In genomic region chr12:49060237-49061156, GRCh38 we compare ENCODE assay signal across 1 cellular context.
TF ChIP-seq lines count a peak whose summit lies in the region.

A gene with protein sequence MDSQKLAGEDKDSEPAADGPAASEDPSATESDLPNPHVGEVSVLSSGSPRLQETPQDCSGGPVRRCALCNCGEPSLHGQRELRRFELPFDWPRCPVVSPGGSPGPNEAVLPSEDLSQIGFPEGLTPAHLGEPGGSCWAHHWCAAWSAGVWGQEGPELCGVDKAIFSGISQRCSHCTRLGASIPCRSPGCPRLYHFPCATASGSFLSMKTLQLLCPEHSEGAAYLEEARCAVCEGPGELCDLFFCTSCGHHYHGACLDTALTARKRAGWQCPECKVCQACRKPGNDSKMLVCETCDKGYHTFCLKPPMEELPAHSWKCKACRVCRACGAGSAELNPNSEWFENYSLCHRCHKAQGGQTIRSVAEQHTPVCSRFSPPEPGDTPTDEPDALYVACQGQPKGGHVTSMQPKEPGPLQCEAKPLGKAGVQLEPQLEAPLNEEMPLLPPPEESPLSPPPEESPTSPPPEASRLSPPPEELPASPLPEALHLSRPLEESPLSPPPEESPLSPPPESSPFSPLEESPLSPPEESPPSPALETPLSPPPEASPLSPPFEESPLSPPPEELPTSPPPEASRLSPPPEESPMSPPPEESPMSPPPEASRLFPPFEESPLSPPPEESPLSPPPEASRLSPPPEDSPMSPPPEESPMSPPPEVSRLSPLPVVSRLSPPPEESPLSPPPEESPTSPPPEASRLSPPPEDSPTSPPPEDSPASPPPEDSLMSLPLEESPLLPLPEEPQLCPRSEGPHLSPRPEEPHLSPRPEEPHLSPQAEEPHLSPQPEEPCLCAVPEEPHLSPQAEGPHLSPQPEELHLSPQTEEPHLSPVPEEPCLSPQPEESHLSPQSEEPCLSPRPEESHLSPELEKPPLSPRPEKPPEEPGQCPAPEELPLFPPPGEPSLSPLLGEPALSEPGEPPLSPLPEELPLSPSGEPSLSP (N-terminal part only) (minus strand): TSS chr12:49060794. CDS start chr12:49055324, 5,470 bp downstream.

TF ChIP-seq in K562, 482 proteins besides CTCF, POLR2A, EP300 and RAD21 (continued from another document):
- peak; percentile 66 for TF ChIP-seq PRDM10 (IDR thresholded peaks at IDR 0.05; ENCODE audit: partially characterized antibody)
- TF ChIP-seq SOX6 (IDR thresholded peaks at IDR 0.05): peak; percentile 40; the same call in 1 of the 2 replicates
- TF ChIP-seq ZNF133 (CRISPR knock-in tag; IDR thresholded peaks at IDR 0.05): no peak
- peak; percentile 76 for TF ChIP-seq FOXJ2 (tag; IDR thresholded peaks at IDR 0.05)
- TF ChIP-seq TRIM28 (IDR thresholded peaks at IDR 0.05): no peak; the same call in 1 of the 2 replicates
- no peak for TF ChIP-seq FOS (IDR thresholded peaks at IDR 0.05; ENCODE audit: extremely low read depth, insufficient read length)
- peak; percentile 84 for TF ChIP-seq DIDO1 (tag; IDR thresholded peaks at IDR 0.05; ENCODE audit: low read depth)
- TF ChIP-seq, protein P1, sequence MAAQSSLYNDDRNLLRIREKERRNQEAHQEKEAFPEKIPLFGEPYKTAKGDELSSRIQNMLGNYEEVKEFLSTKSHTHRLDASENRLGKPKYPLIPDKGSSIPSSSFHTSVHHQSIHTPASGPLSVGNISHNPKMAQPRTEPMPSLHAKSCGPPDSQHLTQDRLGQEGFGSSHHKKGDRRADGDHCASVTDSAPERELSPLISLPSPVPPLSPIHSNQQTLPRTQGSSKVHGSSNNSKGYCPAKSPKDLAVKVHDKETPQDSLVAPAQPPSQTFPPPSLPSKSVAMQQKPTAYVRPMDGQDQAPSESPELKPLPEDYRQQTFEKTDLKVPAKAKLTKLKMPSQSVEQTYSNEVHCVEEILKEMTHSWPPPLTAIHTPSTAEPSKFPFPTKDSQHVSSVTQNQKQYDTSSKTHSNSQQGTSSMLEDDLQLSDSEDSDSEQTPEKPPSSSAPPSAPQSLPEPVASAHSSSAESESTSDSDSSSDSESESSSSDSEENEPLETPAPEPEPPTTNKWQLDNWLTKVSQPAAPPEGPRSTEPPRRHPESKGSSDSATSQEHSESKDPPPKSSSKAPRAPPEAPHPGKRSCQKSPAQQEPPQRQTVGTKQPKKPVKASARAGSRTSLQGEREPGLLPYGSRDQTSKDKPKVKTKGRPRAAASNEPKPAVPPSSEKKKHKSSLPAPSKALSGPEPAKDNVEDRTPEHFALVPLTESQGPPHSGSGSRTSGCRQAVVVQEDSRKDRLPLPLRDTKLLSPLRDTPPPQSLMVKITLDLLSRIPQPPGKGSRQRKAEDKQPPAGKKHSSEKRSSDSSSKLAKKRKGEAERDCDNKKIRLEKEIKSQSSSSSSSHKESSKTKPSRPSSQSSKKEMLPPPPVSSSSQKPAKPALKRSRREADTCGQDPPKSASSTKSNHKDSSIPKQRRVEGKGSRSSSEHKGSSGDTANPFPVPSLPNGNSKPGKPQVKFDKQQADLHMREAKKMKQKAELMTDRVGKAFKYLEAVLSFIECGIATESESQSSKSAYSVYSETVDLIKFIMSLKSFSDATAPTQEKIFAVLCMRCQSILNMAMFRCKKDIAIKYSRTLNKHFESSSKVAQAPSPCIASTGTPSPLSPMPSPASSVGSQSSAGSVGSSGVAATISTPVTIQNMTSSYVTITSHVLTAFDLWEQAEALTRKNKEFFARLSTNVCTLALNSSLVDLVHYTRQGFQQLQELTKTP (IDR thresholded peaks at IDR 0.05; ENCODE audit: low read depth in 1 of 2, partially characterized antibody in 2 of 2): peak; percentile 61 to 83
- TF ChIP-seq, protein P2, sequence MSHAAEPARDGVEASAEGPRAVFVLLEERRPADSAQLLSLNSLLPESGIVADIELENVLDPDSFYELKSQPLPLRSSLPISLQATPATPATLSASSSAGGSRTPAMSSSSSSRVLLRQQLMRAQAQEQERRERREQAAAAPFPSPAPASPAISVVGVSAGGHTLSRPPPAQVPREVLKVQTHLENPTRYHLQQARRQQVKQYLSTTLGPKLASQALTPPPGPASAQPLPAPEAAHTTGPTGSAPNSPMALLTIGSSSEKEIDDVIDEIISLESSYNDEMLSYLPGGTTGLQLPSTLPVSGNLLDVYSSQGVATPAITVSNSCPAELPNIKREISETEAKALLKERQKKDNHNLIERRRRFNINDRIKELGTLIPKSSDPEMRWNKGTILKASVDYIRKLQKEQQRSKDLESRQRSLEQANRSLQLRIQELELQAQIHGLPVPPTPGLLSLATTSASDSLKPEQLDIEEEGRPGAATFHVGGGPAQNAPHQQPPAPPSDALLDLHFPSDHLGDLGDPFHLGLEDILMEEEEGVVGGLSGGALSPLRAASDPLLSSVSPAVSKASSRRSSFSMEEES (CRISPR knock-in tag; IDR thresholded peaks at IDR 0.05): no peak
- TF ChIP-seq, protein P3, sequence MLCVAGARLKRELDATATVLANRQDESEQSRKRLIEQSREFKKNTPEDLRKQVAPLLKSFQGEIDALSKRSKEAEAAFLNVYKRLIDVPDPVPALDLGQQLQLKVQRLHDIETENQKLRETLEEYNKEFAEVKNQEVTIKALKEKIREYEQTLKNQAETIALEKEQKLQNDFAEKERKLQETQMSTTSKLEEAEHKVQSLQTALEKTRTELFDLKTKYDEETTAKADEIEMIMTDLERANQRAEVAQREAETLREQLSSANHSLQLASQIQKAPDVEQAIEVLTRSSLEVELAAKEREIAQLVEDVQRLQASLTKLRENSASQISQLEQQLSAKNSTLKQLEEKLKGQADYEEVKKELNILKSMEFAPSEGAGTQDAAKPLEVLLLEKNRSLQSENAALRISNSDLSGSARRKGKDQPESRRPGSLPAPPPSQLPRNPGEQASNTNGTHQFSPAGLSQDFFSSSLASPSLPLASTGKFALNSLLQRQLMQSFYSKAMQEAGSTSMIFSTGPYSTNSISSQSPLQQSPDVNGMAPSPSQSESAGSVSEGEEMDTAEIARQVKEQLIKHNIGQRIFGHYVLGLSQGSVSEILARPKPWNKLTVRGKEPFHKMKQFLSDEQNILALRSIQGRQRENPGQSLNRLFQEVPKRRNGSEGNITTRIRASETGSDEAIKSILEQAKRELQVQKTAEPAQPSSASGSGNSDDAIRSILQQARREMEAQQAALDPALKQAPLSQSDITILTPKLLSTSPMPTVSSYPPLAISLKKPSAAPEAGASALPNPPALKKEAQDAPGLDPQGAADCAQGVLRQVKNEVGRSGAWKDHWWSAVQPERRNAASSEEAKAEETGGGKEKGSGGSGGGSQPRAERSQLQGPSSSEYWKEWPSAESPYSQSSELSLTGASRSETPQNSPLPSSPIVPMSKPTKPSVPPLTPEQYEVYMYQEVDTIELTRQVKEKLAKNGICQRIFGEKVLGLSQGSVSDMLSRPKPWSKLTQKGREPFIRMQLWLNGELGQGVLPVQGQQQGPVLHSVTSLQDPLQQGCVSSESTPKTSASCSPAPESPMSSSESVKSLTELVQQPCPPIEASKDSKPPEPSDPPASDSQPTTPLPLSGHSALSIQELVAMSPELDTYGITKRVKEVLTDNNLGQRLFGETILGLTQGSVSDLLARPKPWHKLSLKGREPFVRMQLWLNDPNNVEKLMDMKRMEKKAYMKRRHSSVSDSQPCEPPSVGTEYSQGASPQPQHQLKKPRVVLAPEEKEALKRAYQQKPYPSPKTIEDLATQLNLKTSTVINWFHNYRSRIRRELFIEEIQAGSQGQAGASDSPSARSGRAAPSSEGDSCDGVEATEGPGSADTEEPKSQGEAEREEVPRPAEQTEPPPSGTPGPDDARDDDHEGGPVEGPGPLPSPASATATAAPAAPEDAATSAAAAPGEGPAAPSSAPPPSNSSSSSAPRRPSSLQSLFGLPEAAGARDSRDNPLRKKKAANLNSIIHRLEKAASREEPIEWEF (CRISPR knock-in tag; IDR thresholded peaks at IDR 0.05): no peak
- TF ChIP-seq ZNF263 (CRISPR knock-in tag; IDR thresholded peaks at IDR 0.05; ENCODE audit: borderline replicate concordance): peak; percentile 57; the same call in 1 of the 2 replicates
- 0 out of 2 replicates have a peak, but pooled peaks have one; percentile 63 for TF ChIP-seq PTBP1 (IDR thresholded peaks at IDR 0.05; ENCODE audit: low read depth, low read length)
- TF ChIP-seq E2F3 (CRISPR knock-in tag; IDR thresholded peaks at IDR 0.05): no peak; the same call in 1 of the 2 replicates
- peak; percentile 81 for TF ChIP-seq POLR2AphosphoS5 (IDR thresholded peaks at IDR 0.05; ENCODE audit: control insufficient read depth, insufficient read depth, low read depth, low read length)
- TF ChIP-seq, protein P4, sequence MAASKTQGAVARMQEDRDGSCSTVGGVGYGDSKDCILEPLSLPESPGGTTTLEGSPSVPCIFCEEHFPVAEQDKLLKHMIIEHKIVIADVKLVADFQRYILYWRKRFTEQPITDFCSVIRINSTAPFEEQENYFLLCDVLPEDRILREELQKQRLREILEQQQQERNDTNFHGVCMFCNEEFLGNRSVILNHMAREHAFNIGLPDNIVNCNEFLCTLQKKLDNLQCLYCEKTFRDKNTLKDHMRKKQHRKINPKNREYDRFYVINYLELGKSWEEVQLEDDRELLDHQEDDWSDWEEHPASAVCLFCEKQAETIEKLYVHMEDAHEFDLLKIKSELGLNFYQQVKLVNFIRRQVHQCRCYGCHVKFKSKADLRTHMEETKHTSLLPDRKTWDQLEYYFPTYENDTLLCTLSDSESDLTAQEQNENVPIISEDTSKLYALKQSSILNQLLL (CRISPR knock-in tag; IDR thresholded peaks at IDR 0.05; ENCODE audit: borderline replicate concordance): no peak
- peak in 1 of 2 experiments; percentile 95; a peak in 2 of 4 replicates for TF ChIP-seq TEAD1 (CRISPR knock-in tag; IDR thresholded peaks at IDR 0.05)
- no peak for TF ChIP-seq ZNF398 (CRISPR knock-in tag; IDR thresholded peaks at IDR 0.05)
- TF ChIP-seq TAF7 (tag; IDR thresholded peaks at IDR 0.05): peak; percentile 84
- no peak for TF ChIP-seq NR2F6 (CRISPR knock-in tag; IDR thresholded peaks at IDR 0.05)
- TF ChIP-seq XRCC5 (IDR thresholded peaks at IDR 0.05; ENCODE audit: low read depth, low read length): peak; percentile 95
- TF ChIP-seq PHB (CRISPR knock-in tag; IDR thresholded peaks at IDR 0.05): no peak
- TF ChIP-seq POLR2AphosphoS2 (IDR thresholded peaks at IDR 0.05; ENCODE audit: low read length): no peak
- 0 out of 2 replicates have a peak, but pooled peaks have one; percentile 62 for TF ChIP-seq MIER1 (IDR thresholded peaks at IDR 0.05; ENCODE audit: low read depth)
- peak; percentile 81 for TF ChIP-seq MBD2 (IDR thresholded peaks at IDR 0.05; ENCODE audit: borderline replicate concordance, low read depth)
- no peak for TF ChIP-seq ZNF224 (CRISPR knock-in tag; IDR thresholded peaks at IDR 0.05)
- peak in 1 of 2 experiments; percentile 46; a peak in 2 of 4 replicates for TF ChIP-seq FOXK2 (conservative IDR thresholded peaks at IDR 0.05 in 1 of 2, IDR thresholded peaks at IDR 0.05 in 1 of 2; ENCODE audit: low read depth in 2 of 2)
- no peak for TF ChIP-seq ZNF444 (CRISPR knock-in tag; IDR thresholded peaks at IDR 0.05)
